Comparison of ENCODE assay signal across 14 cellular contexts in genomic region chr10:60574388-60574787, GRCh38.
"Had no signal": no experiment of that assay in that cellular context is flagged by ENCODE, and none has a peak within 500 bp of the region (broad histone marks: within the 10 kb centered on the region; RNA-seq: fewer than 3 reads in every experiment).

No MANE protein-coding gene starts in this region.

- H3K27ac ChIP-seq: coronary artery, esophagus squamous epithelium, pancreas, tibial artery had no signal

- H3K4me3 Mint-ChIP-seq: central memory CD8-positive, alpha-beta T cell; stimulated activated memory B cell treated with anti-CD40 and anti-IgM and Interleukin-4, amounts not matched to agents 10 μg/mL and 1 μg/mL and 100 μg/mL, for 72 hours had no signal

- H3K4me3 ChIP-seq: coronary artery, esophagus squamous epithelium, heart right ventricle, lung, pancreas, tibial artery had no signal

- H3K9me3 Mint-ChIP-seq: central memory CD8-positive, alpha-beta T cell; stimulated activated memory B cell treated with anti-CD40 and anti-IgM and Interleukin-4, amounts not matched to agents 10 μg/mL and 1 μg/mL and 100 μg/mL, for 72 hours had no signal

- H3K27me3 Mint-ChIP-seq: central memory CD8-positive, alpha-beta T cell; stimulated activated memory B cell treated with anti-CD40 and anti-IgM and Interleukin-4, amounts not matched to agents 10 μg/mL and 1 μg/mL and 100 μg/mL, for 72 hours had no signal

- H3K36me3 Mint-ChIP-seq: activated naive CD8-positive, alpha-beta T cell; brain had no signal

- H3K27ac Mint-ChIP-seq: stimulated activated memory B cell treated with anti-CD40 and anti-IgM and Interleukin-4, amounts not matched to agents 10 μg/mL and 1 μg/mL and 100 μg/mL, for 72 hours had no signal

- ATAC-seq: heart right ventricle; left colon; pancreas; stimulated activated memory B cell treated with anti-CD40 and anti-IgM and Interleukin-4, amounts not matched to agents 10 μg/mL and 1 μg/mL and 100 μg/mL, for 72 hours had no signal

- DNase-seq: activated CD4-positive, CD25-positive, alpha-beta regulatory T cell; activated CD8-positive, alpha-beta memory T cell treated with anti-CD3 and anti-CD28 coated beads, Interleukin-2, amount 50 U/mL, for 48 hours; esophagus squamous epithelium; heart right ventricle; left colon; midbrain; pancreas; tibial artery had no signal

- H3K36me3 ChIP-seq: esophagus squamous epithelium, heart right ventricle, pancreas, tibial artery had no signal

- H3K27me3 ChIP-seq: esophagus squamous epithelium, heart right ventricle, pancreas, tibial artery had no signal

- H3K9me3 ChIP-seq: esophagus squamous epithelium, heart right ventricle, pancreas, tibial artery had no signal
